In genomic region chr9:131097948-131098278, GRCh38 we compare ENCODE assay signal across 15 cellular contexts. TPM values are rescaled to one million over a fixed set of nuclear protein-coding genes. Genes with fewer than 3 reads are reported as not detected.
DNase-seq lines count a peak whose midpoint lies in the region; ATAC-seq and TF ChIP-seq lines count a peak whose summit lies in the region.
"Had no signal": no experiment of that assay in that cellular context is flagged by ENCODE, and none has a peak within 500 bp of the region (broad histone marks: within the 10 kb centered on the region; RNA-seq: fewer than 3 reads in every experiment).

No MANE protein-coding gene starts in this region.

- peaks cover 15% of the 10 kb centered on the region for H4K20me1 ChIP-seq in neural progenitor cell (ENCODE audit: low read depth)

- TF ChIP-seq POLR2A in heart left ventricle (IDR thresholded peaks at IDR 0.05) (no peak), tibial nerve (IDR thresholded peaks at IDR 0.05) (no peak)

- H3K4me1 Mint-ChIP-seq in activated naive CD4-positive, alpha-beta T cell treated with anti-CD3 and anti-CD28 coated beads, Interleukin-2, amount 50 U/mL, for 24 hours = peaks cover 9% of the 10 kb centered on the region
- H3K4me1 Mint-ChIP-seq in activated naive CD4-positive, alpha-beta T cell treated with anti-CD3 and anti-CD28 coated beads, Interleukin-2, amount 10 ng/mL, durations not matched to agents 7 days and 5 days = peaks cover 14% of the 10 kb centered on the region
- peaks cover 28% of the 10 kb centered on the region for H3K4me1 Mint-ChIP-seq in neural progenitor cell

- no peaks in the 10 kb centered on the region for H3K9me3 ChIP-seq in heart left ventricle
- no peaks in the 10 kb centered on the region for H3K9me3 ChIP-seq in neural progenitor cell (ENCODE audit: low read depth)
- H3K9me3 ChIP-seq in tibial nerve = no peaks in the 10 kb centered on the region
- H3K9me3 ChIP-seq: SJCRH30 had no signal

- no peak overlapping the region for H3K9ac ChIP-seq in neural progenitor cell

- CTCF ChIA-PET in activated naive CD4-positive, alpha-beta T cell treated with anti-CD3 and anti-CD28 coated beads, Interleukin-2, amount 10 ng/mL, durations not matched to agents 7 days and 5 days (lab: Charles Lee) = no interaction called here

- no peaks in the 10 kb centered on the region for H3K36me3 Mint-ChIP-seq in activated naive CD4-positive, alpha-beta T cell treated with anti-CD3 and anti-CD28 coated beads, Interleukin-2, amount 50 U/mL, for 24 hours
- H3K36me3 Mint-ChIP-seq in activated naive CD4-positive, alpha-beta T cell treated with anti-CD3 and anti-CD28 coated beads, Interleukin-2, amount 10 ng/mL, durations not matched to agents 7 days and 5 days = peaks cover 3% of the 10 kb centered on the region
- H3K36me3 Mint-ChIP-seq in neural progenitor cell = no peaks in the 10 kb centered on the region
- H3K36me3 Mint-ChIP-seq: CD4-positive, alpha-beta memory T cell had no signal

- no peak overlapping the region for H3K27ac Mint-ChIP-seq in activated naive CD4-positive, alpha-beta T cell treated with anti-CD3 and anti-CD28 coated beads, Interleukin-2, amount 50 U/mL, for 24 hours
- no peak overlapping the region for H3K27ac Mint-ChIP-seq in activated naive CD4-positive, alpha-beta T cell treated with anti-CD3 and anti-CD28 coated beads, Interleukin-2, amount 10 ng/mL, durations not matched to agents 7 days and 5 days
- no peak overlapping the region for H3K27ac Mint-ChIP-seq in neural progenitor cell
- H3K27ac Mint-ChIP-seq: activated naive CD4-positive, alpha-beta T cell treated with anti-CD3 and anti-CD28 coated beads, Interleukin-2, amount 50 U/mL, for 72 hours; CD4-positive, alpha-beta memory T cell had no signal

- H3K9me3 Mint-ChIP-seq in activated naive CD4-positive, alpha-beta T cell treated with anti-CD3 and anti-CD28 coated beads, Interleukin-2, amount 50 U/mL, for 24 hours = no peaks in the 10 kb centered on the region
- H3K9me3 Mint-ChIP-seq in activated naive CD4-positive, alpha-beta T cell treated with anti-CD3 and anti-CD28 coated beads, Interleukin-2, amount 10 ng/mL, durations not matched to agents 7 days and 5 days = no peaks in the 10 kb centered on the region
- no peaks in the 10 kb centered on the region for H3K9me3 Mint-ChIP-seq in neural progenitor cell
- H3K9me3 Mint-ChIP-seq: activated naive CD4-positive, alpha-beta T cell treated with anti-CD3 and anti-CD28 coated beads, Interleukin-2, amount 50 U/mL, for 72 hours; CD4-positive, alpha-beta memory T cell had no signal

- peak overlapping the region; percentile 87 for H3K4me2 ChIP-seq in neural progenitor cell

- H3K4me3 ChIP-seq in heart left ventricle = peak overlapping the region in 10 of 12 donors; percentile 60 to 89 (median 68)
- H3K4me3 ChIP-seq in neural progenitor cell = peak overlapping the region; percentile 79
- peak overlapping the region in 1 of 4 donors; percentile 65 for H3K4me3 ChIP-seq in tibial nerve
- H3K4me3 ChIP-seq: SJCRH30 had no signal

- peak overlapping the region; percentile 66 for H3K4me3 Mint-ChIP-seq in activated naive CD4-positive, alpha-beta T cell treated with anti-CD3 and anti-CD28 coated beads, Interleukin-2, amount 50 U/mL, for 24 hours
- H3K4me3 Mint-ChIP-seq in activated naive CD4-positive, alpha-beta T cell treated with anti-CD3 and anti-CD28 coated beads, Interleukin-2, amount 10 ng/mL, durations not matched to agents 7 days and 5 days = no peak overlapping the region
- peak overlapping the region; percentile 73 for H3K4me3 Mint-ChIP-seq in neural progenitor cell

- H2AFZ ChIP-seq in neural progenitor cell (replicated peaks) = no peak overlapping the region

- intact Hi-C loops in heart left ventricle (cut with DNase I) = loop anchor here in 3 of 10 donors (2.0 to 5.0 kb wide), 2 partner anchors 39 to 41 kb away; no protein-coding TSS in a partner anchor

- peaks cover 39% of the 10 kb centered on the region for H3K79me2 ChIP-seq in neural progenitor cell (ENCODE audit: low read depth)

- H3K27ac ChIP-seq in heart left ventricle = peak overlapping the region in 10 of 12 donors; percentile 13 to 88 (median 80)
- H3K27ac ChIP-seq in neural progenitor cell = no peak overlapping the region
- H3K27ac ChIP-seq in tibial nerve = peak overlapping the region; percentile 56 to 93 (median 80)
- H3K27ac ChIP-seq: SJCRH30 had no signal

- H3K4me1 ChIP-seq in heart left ventricle = peaks cover 0 to 63% (median 28%) of the 10 kb centered on the region in 12 donors
- peaks cover 21% of the 10 kb centered on the region for H3K4me1 ChIP-seq in neural progenitor cell
- H3K4me1 ChIP-seq in tibial nerve = peaks cover 0 to 57% (median 4%) of the 10 kb centered on the region in 4 donors

- H3K27me3 Mint-ChIP-seq in activated naive CD4-positive, alpha-beta T cell treated with anti-CD3 and anti-CD28 coated beads, Interleukin-2, amount 50 U/mL, for 24 hours = peaks cover 20% of the 10 kb centered on the region
- peaks cover 67% of the 10 kb centered on the region for H3K27me3 Mint-ChIP-seq in activated naive CD4-positive, alpha-beta T cell treated with anti-CD3 and anti-CD28 coated beads, Interleukin-2, amount 10 ng/mL, durations not matched to agents 7 days and 5 days
- H3K27me3 Mint-ChIP-seq in neural progenitor cell (ENCODE audit: insufficient read depth, low read depth) = peaks cover 10% of the 10 kb centered on the region

- peaks cover 31% of the 10 kb centered on the region for H3F3A ChIP-seq in neural progenitor cell (ENCODE audit: low read depth)

- H3K36me3 ChIP-seq in heart left ventricle (no peaks in the 10 kb centered on the region), neural progenitor cell (no peaks in the 10 kb centered on the region), tibial nerve (no peaks in the 10 kb centered on the region)
- H3K36me3 ChIP-seq: SJCRH30 had no signal

- H3K27me3 ChIP-seq in heart left ventricle = peaks cover 0 to 41% (median 10%) of the 10 kb centered on the region in 9 donors
- no peaks in the 10 kb centered on the region for H3K27me3 ChIP-seq in neural progenitor cell
- peaks cover 0 to 26% of the 10 kb centered on the region in 2 donors for H3K27me3 ChIP-seq in tibial nerve

- no peak for TF ChIP-seq EP300 in tibial nerve (IDR thresholded peaks at IDR 0.05)

- no peak for DNase-seq in activated naive CD4-positive, alpha-beta T cell treated with anti-CD3 and anti-CD28 coated beads, Interleukin-2, amount 10 ng/mL, durations not matched to agents 7 days and 5 days
- DNase-seq in heart left ventricle = peak; percentile 44 to 86 (median 60)
- no peak for DNase-seq in neural progenitor cell (ENCODE audit: low spot score)
- DNase-seq in tibial nerve (ENCODE audit: low spot score in 2 of 2) = no peak
- DNase-seq: 8988T; CD4-positive, alpha-beta memory T cell; erythroblast; retina; stimulated activated naive CD4-positive, alpha-beta T cell had no signal

- TF ChIP-seq CTCF in heart left ventricle (IDR thresholded peaks at IDR 0.05) (no peak), neural progenitor cell (IDR thresholded peaks at IDR 0.05) (no peak), tibial nerve (IDR thresholded peaks at IDR 0.05) (no peak)

- ATAC-seq in heart left ventricle (peak in 3 of 4 donors; percentile 17 to 40 (median 40)), HG03175 (IDR thresholded peaks at IDR 0.05; ENCODE audit: unreplicated experiment) (no peak), HG03139 (IDR thresholded peaks at IDR 0.05; ENCODE audit: unreplicated experiment) (no peak), GM18907 (IDR thresholded peaks at IDR 0.05; ENCODE audit: unreplicated experiment) (no peak)
- ATAC-seq: activated naive CD4-positive, alpha-beta T cell treated with anti-CD3 and anti-CD28 coated beads, Interleukin-2, amount 50 U/mL, for 72 hours had no signal

- 72 to 84% (median 79%) methylated on average over 8 of the region's 8 CpGs for WGBS in heart left ventricle, 4 donors
- WGBS in tibial nerve, 2 donors = 54 to 70% methylated on average over 8 of the region's 8 CpGs

RNA-seq across cellular contexts. Expression of gene AIF1L, which starts 1.6 kb away (rescaled TPM):
- total RNA-seq in heart left ventricle (10 to 100 TPM; 12.1 to 93.8 (median 23.7) TPM), neural progenitor cell (ENCODE audit: low replicate concordance) (69.0 and 95.1 TPM in 2 replicates), tibial nerve (10 to 100 TPM; 42.9 to 55.9 (median 50.0) TPM)
- polyA plus RNA-seq in heart left ventricle = 10 to 100 TPM; 15.9 to 23.1 TPM
- polyA plus RNA-seq: CD4-positive, alpha-beta memory T cell had no signal

RNA-seq across cellular contexts. Expression of gene NUP214, which starts 27.5 kb away (rescaled TPM):
- total RNA-seq in heart left ventricle = 10 to 100 TPM; 19.2 to 45.1 (median 25.7) TPM
- polyA plus RNA-seq in heart left ventricle = 10 to 100 TPM; 13.7 to 13.8 TPM
- 21.1 and 37.6 TPM in 2 replicates for total RNA-seq in neural progenitor cell (ENCODE audit: low replicate concordance)
- 10 to 100 TPM; 39.8 to 94.2 (median 70.2) TPM for total RNA-seq in tibial nerve

Comparison
In these comparisons a context has a peak if more than half of its experiments do, and no peak if none do; other contexts are left out.
1. DNase-seq: peak in heart left ventricle (5 of 5); none in activated naive CD4-positive, alpha-beta T cell treated with anti-CD3 and anti-CD28 coated beads, Interleukin-2, amount 10 ng/mL, durations not matched to agents 7 days and 5 days (single experiment), neural progenitor cell (single experiment) and tibial nerve (0 of 2).
2. ATAC-seq: peak in heart left ventricle (3 of 4); none in HG03175 (single experiment), HG03139 (single experiment) and GM18907 (single experiment).